ENCODE assay signal across 7 cellular contexts in genomic region chr15:33825453-33825852, GRCh38.
"Had no signal": no experiment of that assay in that cellular context is flagged by ENCODE, and none has a peak within 500 bp of the region (broad histone marks: within the 10 kb centered on the region; RNA-seq: fewer than 3 reads in every experiment).

No MANE protein-coding gene starts in this region.

- H3K27ac ChIP-seq: HL-60 had no signal

- H3K4me3 Mint-ChIP-seq: IgD-negative memory B cell had no signal

- DNase-seq: IMR-90, KBM-7, KG1 had no signal

- H3K4me1 Mint-ChIP-seq: IgD-negative memory B cell had no signal

- ATAC-seq: HepG2, K562 had no signal

- H3K4me3 ChIP-seq: K562 had no signal

- H3K27ac Mint-ChIP-seq: IgD-negative memory B cell had no signal

- H3K36me3 Mint-ChIP-seq: IgD-negative memory B cell had no signal
